23 cellular contexts compared by ENCODE assay signal in genomic region chr9:127689332-127690000, GRCh38. TPM values are rescaled to one million over a fixed set of nuclear protein-coding genes. Genes with fewer than 3 reads are reported as not detected.
"Had no signal": no experiment of that assay in that cellular context is flagged by ENCODE, and none has a peak within 500 bp of the region (broad histone marks: within the 10 kb centered on the region; RNA-seq: fewer than 3 reads in every experiment).

No MANE protein-coding gene starts in this region.

- H3K27ac ChIP-seq: coronary artery, epithelial cell of prostate, esophagus muscularis mucosa, gastroesophageal sphincter, right atrium auricular region, tibial artery, upper lobe of left lung, uterus had no signal

- H3K27me3 ChIP-seq: esophagus muscularis mucosa, gastroesophageal sphincter, right atrium auricular region, tibial artery, upper lobe of left lung, uterus had no signal

- H3K36me3 ChIP-seq: uterus had no signal

- DNase-seq: effector CD8-positive, alpha-beta T cell; glutamatergic neuron; islet precursor cell; mammary epithelial cell; mucosa of descending colon; naive thymus-derived CD8-positive, alpha-beta T cell; small intestine; stimulated activated CD4-positive, alpha-beta T cell treated with anti-CD3 and anti-CD28 coated beads, Interleukin-12 subunit alpha, Interleukin-12 subunit beta, amount 100 ng/mL, for 4 hours; stimulated activated CD4-positive, alpha-beta T cell treated with anti-CD3 and anti-CD28 coated beads, Interleukin-2, amount 100 ng/mL, for 48 hours; stimulated activated naive CD4-positive, alpha-beta T cell treated with Interleukin-2 at 50 U/mL for 16 hours; tibial artery; upper lobe of left lung; uterus had no signal

- H3K9me3 ChIP-seq: esophagus muscularis mucosa, gastroesophageal sphincter, mucosa of descending colon, right atrium auricular region, tibial artery, upper lobe of left lung, uterus had no signal

- H3K4me3 ChIP-seq: coronary artery, esophagus muscularis mucosa, gastroesophageal sphincter, mucosa of descending colon, right atrium auricular region, tibial artery, upper lobe of left lung, uterus had no signal

- H3K4me1 ChIP-seq: esophagus muscularis mucosa, gastroesophageal sphincter, right atrium auricular region, tibial artery, upper lobe of left lung, uterus had no signal

- FAIRE-seq: small intestine had no signal

- ATAC-seq: gastroesophageal sphincter; left lobe of liver; mucosa of descending colon; naive thymus-derived CD8-positive, alpha-beta T cell had no signal

RNA-seq across cellular contexts. Expression of gene CFAP157, which starts 17.3 kb away (rescaled TPM):
- total RNA-seq: dermis microvascular lymphatic vessel endothelial cell, left lobe of liver, mammary epithelial cell, pulmonary artery endothelial cell, right atrium auricular region had no signal
- polyA plus RNA-seq: mammary epithelial cell had no signal

RNA-seq across cellular contexts. Expression of gene TTC16, which starts 26.4 kb away (rescaled TPM):
- total RNA-seq: cerebellum, dermis microvascular lymphatic vessel endothelial cell, fibroblast of villous mesenchyme, gastroesophageal sphincter, left lobe of liver, pulmonary artery endothelial cell had no signal
